10 cellular contexts compared by ENCODE assay signal in the genomic region with DNA sequence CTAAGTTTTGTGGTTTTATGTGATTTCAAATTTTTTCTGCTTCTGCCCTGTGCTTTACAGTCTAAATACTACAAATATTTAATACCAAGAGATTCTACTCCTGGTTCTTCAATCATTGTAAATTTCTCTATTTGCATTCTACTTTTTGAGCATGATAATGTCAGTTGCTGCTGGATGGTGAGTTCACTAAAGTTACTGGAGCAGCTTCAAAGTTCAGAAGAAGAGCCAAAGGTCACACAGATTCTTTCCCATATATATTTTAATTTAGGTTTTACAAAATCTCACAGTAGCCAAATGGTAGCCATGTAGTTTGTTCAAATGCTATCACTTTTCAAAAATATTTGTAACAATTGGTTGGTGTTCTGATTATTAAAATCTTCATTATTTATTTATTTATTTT.
"Had no signal": no experiment of that assay in that cellular context is flagged by ENCODE, and none has a peak within 500 bp of the region (broad histone marks: within the 10 kb centered on the region; RNA-seq: fewer than 3 reads in every experiment).

No MANE protein-coding gene starts in this region.

- H2AFZ ChIP-seq: GM23248, GM23338 had no signal

- H3K9ac ChIP-seq: GM23248 had no signal

- H3K4me3 Mint-ChIP-seq: GM23338, HFFc6 had no signal

- H3K4me2 ChIP-seq: GM23338 had no signal

- H3K36me3 ChIP-seq: HAP-1 had no signal

- H3K4me1 ChIP-seq: HAP-1 had no signal

- H3K4me3 ChIP-seq: GM23248, GM23338, HAP-1 had no signal

- FAIRE-seq: H1, H54 had no signal

- H3K9me3 ChIP-seq: HAP-1 had no signal

- ATAC-seq: GM23338, HCT116 had no signal

- DNase-seq: GM23248, GOT3, H7, HCEC 1CT, HFFc6 had no signal

- H3K27ac Mint-ChIP-seq: GM23338, HFFc6 had no signal

- H3K27ac ChIP-seq: GM23248 had no signal
